ENCODE assay signal across 1 cellular context in the genomic region with DNA sequence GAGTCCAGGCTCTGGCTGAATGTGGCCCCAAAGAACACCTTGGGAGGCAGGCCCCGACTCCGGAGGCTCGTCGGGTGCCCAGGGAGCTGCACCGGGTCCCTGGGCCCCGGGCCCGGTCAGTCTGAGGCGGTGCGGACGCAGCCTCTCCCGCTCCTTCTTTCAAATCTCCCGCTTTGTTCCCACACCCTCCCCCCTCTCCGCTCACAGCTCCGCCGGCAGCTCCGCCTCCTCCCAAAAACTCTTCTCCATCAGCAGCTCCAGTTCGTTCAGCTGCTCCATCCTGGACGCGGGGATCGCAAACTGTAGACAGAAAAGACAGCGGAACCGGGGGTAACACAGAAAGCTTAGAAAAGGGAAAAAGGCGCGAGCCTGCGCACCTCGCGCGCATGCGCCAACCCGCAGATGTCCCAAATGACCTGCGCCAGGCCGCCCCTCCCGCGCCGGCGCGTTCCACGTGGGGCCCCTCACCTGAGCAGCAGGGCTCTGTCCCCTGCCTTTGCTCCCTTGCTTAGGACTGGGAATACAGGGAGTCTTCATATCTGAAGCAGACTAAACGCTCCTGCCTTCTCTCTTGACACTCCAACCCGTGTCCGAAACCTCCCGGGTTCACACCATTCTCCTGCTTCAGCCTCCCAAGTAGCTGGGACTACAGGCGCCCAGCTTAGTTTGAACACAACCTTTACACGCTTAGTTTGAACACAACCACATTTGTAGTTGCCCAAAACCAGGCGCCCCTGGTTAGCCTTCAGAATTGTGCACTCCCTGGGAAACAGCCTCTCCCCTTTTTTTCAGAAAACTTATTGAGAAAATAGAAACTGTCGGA.
A peak's percentile ranks its signal among the peaks of the same experiment; 100 is the strongest.
TF ChIP-seq lines count a peak whose summit lies in the region.

A gene with protein sequence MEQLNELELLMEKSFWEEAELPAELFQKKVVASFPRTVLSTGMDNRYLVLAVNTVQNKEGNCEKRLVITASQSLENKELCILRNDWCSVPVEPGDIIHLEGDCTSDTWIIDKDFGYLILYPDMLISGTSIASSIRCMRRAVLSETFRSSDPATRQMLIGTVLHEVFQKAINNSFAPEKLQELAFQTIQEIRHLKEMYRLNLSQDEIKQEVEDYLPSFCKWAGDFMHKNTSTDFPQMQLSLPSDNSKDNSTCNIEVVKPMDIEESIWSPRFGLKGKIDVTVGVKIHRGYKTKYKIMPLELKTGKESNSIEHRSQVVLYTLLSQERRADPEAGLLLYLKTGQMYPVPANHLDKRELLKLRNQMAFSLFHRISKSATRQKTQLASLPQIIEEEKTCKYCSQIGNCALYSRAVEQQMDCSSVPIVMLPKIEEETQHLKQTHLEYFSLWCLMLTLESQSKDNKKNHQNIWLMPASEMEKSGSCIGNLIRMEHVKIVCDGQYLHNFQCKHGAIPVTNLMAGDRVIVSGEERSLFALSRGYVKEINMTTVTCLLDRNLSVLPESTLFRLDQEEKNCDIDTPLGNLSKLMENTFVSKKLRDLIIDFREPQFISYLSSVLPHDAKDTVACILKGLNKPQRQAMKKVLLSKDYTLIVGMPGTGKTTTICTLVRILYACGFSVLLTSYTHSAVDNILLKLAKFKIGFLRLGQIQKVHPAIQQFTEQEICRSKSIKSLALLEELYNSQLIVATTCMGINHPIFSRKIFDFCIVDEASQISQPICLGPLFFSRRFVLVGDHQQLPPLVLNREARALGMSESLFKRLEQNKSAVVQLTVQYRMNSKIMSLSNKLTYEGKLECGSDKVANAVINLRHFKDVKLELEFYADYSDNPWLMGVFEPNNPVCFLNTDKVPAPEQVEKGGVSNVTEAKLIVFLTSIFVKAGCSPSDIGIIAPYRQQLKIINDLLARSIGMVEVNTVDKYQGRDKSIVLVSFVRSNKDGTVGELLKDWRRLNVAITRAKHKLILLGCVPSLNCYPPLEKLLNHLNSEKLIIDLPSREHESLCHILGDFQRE (minus strand): TSS at position 388 of the 823 bp plus-strand sequence. CDS start 109 bp downstream, at position 279.

TF ChIP-seq in K562, 482 proteins besides CTCF, POLR2A, EP300 and RAD21 (continued from another document and continues in another):
- TF ChIP-seq, protein P1, sequence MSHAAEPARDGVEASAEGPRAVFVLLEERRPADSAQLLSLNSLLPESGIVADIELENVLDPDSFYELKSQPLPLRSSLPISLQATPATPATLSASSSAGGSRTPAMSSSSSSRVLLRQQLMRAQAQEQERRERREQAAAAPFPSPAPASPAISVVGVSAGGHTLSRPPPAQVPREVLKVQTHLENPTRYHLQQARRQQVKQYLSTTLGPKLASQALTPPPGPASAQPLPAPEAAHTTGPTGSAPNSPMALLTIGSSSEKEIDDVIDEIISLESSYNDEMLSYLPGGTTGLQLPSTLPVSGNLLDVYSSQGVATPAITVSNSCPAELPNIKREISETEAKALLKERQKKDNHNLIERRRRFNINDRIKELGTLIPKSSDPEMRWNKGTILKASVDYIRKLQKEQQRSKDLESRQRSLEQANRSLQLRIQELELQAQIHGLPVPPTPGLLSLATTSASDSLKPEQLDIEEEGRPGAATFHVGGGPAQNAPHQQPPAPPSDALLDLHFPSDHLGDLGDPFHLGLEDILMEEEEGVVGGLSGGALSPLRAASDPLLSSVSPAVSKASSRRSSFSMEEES (CRISPR knock-in tag; IDR thresholded peaks at IDR 0.05): no peak; the same call in 1 of the 2 replicates
- peak in 1 of 2 experiments; percentile 67; a peak in 2 of 4 replicates for TF ChIP-seq FOXA3 (CRISPR knock-in tag; conservative IDR thresholded peaks at IDR 0.05 in 1 of 2, IDR thresholded peaks at IDR 0.05 in 1 of 2)
- TF ChIP-seq, protein P2, sequence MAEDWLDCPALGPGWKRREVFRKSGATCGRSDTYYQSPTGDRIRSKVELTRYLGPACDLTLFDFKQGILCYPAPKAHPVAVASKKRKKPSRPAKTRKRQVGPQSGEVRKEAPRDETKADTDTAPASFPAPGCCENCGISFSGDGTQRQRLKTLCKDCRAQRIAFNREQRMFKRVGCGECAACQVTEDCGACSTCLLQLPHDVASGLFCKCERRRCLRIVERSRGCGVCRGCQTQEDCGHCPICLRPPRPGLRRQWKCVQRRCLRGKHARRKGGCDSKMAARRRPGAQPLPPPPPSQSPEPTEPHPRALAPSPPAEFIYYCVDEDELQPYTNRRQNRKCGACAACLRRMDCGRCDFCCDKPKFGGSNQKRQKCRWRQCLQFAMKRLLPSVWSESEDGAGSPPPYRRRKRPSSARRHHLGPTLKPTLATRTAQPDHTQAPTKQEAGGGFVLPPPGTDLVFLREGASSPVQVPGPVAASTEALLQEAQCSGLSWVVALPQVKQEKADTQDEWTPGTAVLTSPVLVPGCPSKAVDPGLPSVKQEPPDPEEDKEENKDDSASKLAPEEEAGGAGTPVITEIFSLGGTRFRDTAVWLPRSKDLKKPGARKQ (CRISPR knock-in tag; IDR thresholded peaks at IDR 0.05): peak; percentile 66; the same call in 1 of the 2 replicates
- no peak; the same call in 1 of the 2 replicates for TF ChIP-seq TCF3 (CRISPR knock-in tag; IDR thresholded peaks at IDR 0.05)
- TF ChIP-seq, protein P3, sequence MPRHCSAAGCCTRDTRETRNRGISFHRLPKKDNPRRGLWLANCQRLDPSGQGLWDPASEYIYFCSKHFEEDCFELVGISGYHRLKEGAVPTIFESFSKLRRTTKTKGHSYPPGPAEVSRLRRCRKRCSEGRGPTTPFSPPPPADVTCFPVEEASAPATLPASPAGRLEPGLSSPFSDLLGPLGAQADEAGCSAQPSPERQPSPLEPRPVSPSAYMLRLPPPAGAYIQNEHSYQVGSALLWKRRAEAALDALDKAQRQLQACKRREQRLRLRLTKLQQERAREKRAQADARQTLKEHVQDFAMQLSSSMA (CRISPR knock-in tag; IDR thresholded peaks at IDR 0.05): no peak; the same call in 1 of the 2 replicates
- no peak for TF ChIP-seq RBM22 (IDR thresholded peaks at IDR 0.05; ENCODE audit: low read depth, low read length, poor library complexity, severe bottlenecking)
- TF ChIP-seq HNRNPL (IDR thresholded peaks at IDR 0.05; ENCODE audit: low read depth, low read length): no peak
- no peak for TF ChIP-seq RBM25 (IDR thresholded peaks at IDR 0.05; ENCODE audit: low read depth, low read length, severe bottlenecking)
- TF ChIP-seq ZNF253 (CRISPR knock-in tag; conservative IDR thresholded peaks at IDR 0.05): no peak
- no peak for TF ChIP-seq HLTF (IDR thresholded peaks at IDR 0.05)
- no peak for TF ChIP-seq ZNF41 (CRISPR knock-in tag; conservative IDR thresholded peaks at IDR 0.05)
- TF ChIP-seq, protein P4, sequence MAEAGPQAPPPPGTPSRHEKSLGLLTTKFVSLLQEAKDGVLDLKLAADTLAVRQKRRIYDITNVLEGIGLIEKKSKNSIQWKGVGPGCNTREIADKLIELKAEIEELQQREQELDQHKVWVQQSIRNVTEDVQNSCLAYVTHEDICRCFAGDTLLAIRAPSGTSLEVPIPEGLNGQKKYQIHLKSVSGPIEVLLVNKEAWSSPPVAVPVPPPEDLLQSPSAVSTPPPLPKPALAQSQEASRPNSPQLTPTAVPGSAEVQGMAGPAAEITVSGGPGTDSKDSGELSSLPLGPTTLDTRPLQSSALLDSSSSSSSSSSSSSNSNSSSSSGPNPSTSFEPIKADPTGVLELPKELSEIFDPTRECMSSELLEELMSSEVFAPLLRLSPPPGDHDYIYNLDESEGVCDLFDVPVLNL (CRISPR knock-in tag; IDR thresholded peaks at IDR 0.05; ENCODE audit: low read depth): peak; percentile 99
- no peak for TF ChIP-seq ZNF184 (CRISPR knock-in tag; IDR thresholded peaks at IDR 0.05)
- TF ChIP-seq, protein P5, sequence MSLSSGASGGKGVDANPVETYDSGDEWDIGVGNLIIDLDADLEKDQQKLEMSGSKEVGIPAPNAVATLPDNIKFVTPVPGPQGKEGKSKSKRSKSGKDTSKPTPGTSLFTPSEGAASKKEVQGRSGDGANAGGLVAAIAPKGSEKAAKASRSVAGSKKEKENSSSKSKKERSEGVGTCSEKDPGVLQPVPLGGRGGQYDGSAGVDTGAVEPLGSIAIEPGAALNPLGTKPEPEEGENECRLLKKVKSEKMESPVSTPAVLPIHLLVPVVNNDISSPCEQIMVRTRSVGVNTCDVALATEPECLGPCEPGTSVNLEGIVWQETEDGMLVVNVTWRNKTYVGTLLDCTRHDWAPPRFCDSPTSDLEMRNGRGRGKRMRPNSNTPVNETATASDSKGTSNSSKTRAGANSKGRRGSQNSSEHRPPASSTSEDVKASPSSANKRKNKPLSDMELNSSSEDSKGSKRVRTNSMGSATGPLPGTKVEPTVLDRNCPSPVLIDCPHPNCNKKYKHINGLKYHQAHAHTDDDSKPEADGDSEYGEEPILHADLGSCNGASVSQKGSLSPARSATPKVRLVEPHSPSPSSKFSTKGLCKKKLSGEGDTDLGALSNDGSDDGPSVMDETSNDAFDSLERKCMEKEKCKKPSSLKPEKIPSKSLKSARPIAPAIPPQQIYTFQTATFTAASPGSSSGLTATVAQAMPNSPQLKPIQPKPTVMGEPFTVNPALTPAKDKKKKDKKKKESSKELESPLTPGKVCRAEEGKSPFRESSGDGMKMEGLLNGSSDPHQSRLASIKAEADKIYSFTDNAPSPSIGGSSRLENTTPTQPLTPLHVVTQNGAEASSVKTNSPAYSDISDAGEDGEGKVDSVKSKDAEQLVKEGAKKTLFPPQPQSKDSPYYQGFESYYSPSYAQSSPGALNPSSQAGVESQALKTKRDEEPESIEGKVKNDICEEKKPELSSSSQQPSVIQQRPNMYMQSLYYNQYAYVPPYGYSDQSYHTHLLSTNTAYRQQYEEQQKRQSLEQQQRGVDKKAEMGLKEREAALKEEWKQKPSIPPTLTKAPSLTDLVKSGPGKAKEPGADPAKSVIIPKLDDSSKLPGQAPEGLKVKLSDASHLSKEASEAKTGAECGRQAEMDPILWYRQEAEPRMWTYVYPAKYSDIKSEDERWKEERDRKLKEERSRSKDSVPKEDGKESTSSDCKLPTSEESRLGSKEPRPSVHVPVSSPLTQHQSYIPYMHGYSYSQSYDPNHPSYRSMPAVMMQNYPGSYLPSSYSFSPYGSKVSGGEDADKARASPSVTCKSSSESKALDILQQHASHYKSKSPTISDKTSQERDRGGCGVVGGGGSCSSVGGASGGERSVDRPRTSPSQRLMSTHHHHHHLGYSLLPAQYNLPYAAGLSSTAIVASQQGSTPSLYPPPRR (CRISPR knock-in tag; IDR thresholded peaks at IDR 0.05; ENCODE audit: borderline replicate concordance): no peak
- TF ChIP-seq, protein P6, sequence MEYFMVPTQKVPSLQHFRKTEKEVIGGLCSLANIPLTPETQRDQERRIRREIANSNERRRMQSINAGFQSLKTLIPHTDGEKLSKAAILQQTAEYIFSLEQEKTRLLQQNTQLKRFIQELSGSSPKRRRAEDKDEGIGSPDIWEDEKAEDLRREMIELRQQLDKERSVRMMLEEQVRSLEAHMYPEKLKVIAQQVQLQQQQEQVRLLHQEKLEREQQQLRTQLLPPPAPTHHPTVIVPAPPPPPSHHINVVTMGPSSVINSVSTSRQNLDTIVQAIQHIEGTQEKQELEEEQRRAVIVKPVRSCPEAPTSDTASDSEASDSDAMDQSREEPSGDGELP (CRISPR knock-in tag; IDR thresholded peaks at IDR 0.05; ENCODE audit: borderline replicate concordance): peak; percentile 91
- 0 out of 2 replicates have a peak, but pooled peaks have one; percentile 16 for TF ChIP-seq MYNN (IDR thresholded peaks at IDR 0.05)
- no peak for TF ChIP-seq MYNN (CRISPR knock-in tag; IDR thresholded peaks at IDR 0.05)
- no peak for TF ChIP-seq ZNF140 (CRISPR knock-in tag; IDR thresholded peaks at IDR 0.05)
- TF ChIP-seq KLF10 (CRISPR knock-in tag; IDR thresholded peaks at IDR 0.05): no peak
- TF ChIP-seq ZC3H11A (IDR thresholded peaks at IDR 0.05; ENCODE audit: low read depth, low read length): no peak
- peak; percentile 5; the same call in 1 of the 2 replicates for TF ChIP-seq ZNF668 (CRISPR knock-in tag; IDR thresholded peaks at IDR 0.05)
- no peak for TF ChIP-seq ELF4 (CRISPR knock-in tag; IDR thresholded peaks at IDR 0.05)
- no peak; the same call in 1 of the 2 replicates for TF ChIP-seq RAD51 (IDR thresholded peaks at IDR 0.05; ENCODE audit: borderline replicate concordance, low read depth)
- no peak for TF ChIP-seq SIRT6 (IDR thresholded peaks at IDR 0.05; ENCODE audit: low read depth, low read length)
- TF ChIP-seq, protein P7, sequence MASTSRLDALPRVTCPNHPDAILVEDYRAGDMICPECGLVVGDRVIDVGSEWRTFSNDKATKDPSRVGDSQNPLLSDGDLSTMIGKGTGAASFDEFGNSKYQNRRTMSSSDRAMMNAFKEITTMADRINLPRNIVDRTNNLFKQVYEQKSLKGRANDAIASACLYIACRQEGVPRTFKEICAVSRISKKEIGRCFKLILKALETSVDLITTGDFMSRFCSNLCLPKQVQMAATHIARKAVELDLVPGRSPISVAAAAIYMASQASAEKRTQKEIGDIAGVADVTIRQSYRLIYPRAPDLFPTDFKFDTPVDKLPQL (IDR thresholded peaks at IDR 0.05; ENCODE audit: extremely low read depth, insufficient read length): no peak
- TF ChIP-seq PCBP2 (IDR thresholded peaks at IDR 0.05; ENCODE audit: low read depth, low read length, poor library complexity, severe bottlenecking): no peak
- TF ChIP-seq, protein P8, sequence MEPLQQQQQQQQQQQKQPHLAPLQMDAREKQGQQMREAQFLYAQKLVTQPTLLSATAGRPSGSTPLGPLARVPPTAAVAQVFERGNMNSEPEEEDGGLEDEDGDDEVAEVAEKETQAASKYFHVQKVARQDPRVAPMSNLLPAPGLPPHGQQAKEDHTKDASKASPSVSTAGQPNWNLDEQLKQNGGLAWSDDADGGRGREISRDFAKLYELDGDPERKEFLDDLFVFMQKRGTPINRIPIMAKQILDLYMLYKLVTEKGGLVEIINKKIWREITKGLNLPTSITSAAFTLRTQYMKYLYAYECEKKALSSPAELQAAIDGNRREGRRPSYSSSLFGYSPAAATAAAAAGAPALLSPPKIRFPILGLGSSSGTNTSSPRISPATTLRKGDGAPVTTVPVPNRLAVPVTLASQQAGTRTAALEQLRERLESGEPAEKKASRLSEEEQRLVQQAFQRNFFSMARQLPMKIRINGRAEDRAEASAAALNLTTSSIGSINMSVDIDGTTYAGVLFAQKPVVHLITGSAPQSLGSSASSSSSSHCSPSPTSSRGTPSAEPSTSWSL (CRISPR knock-in tag; IDR thresholded peaks at IDR 0.05; ENCODE audit: borderline replicate concordance): no peak
- TF ChIP-seq HCFC1 (IDR thresholded peaks at IDR 0.05; ENCODE audit: low read depth, low read length): 0 out of 2 replicates have a peak, but pooled peaks have one; percentile 7
- TF ChIP-seq HDGF (IDR thresholded peaks at IDR 0.05): no peak
- TF ChIP-seq, protein P9, sequence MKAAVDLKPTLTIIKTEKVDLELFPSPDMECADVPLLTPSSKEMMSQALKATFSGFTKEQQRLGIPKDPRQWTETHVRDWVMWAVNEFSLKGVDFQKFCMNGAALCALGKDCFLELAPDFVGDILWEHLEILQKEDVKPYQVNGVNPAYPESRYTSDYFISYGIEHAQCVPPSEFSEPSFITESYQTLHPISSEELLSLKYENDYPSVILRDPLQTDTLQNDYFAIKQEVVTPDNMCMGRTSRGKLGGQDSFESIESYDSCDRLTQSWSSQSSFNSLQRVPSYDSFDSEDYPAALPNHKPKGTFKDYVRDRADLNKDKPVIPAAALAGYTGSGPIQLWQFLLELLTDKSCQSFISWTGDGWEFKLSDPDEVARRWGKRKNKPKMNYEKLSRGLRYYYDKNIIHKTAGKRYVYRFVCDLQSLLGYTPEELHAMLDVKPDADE (conservative IDR thresholded peaks at IDR 0.05; ENCODE audit: control insufficient read depth, low read depth, low read length): peak; percentile 81; the same call in 1 of the 2 replicates
- peak; percentile 41 for TF ChIP-seq NEUROD1 (IDR thresholded peaks at IDR 0.05; ENCODE audit: borderline replicate concordance, low read depth, low read length, partially characterized antibody)
- TF ChIP-seq TAF7 (tag; IDR thresholded peaks at IDR 0.05): peak; percentile 13; the same call in 1 of the 2 replicates
- no peak for TF ChIP-seq ZNF436 (CRISPR knock-in tag; IDR thresholded peaks at IDR 0.05)
